23 cellular contexts compared by ENCODE assay signal in genomic region chrX:132685276-132685675, GRCh38.
DNase-seq lines count a peak whose midpoint lies in the region; TF ChIP-seq lines count a peak whose summit lies in the region.
"Had no signal": no experiment of that assay in that cellular context is flagged by ENCODE, and none has a peak within 500 bp of the region (broad histone marks: within the 10 kb centered on the region; RNA-seq: fewer than 3 reads in every experiment).

No MANE protein-coding gene starts in this region.

- H3K4me2 ChIP-seq in neural cell (ENCODE audit: low read length) = no peak overlapping the region
- H3K4me2 ChIP-seq: BLaER1 had no signal

- BruUV-seq in A673 (replicated peaks; lab: Mats Ljungman, UMichigan) = no TSS peak

- H3K27ac ChIP-seq in neural cell (ENCODE audit: low read length) = peak overlapping the region; percentile 28
- H3K27ac ChIP-seq in ascending aorta = no peak overlapping the region
- H3K27ac ChIP-seq in esophagus muscularis mucosa (replicated peaks in 1 of 4) = no peak overlapping the region
- no peak overlapping the region for H3K27ac ChIP-seq in A673 (ENCODE audit: low read depth, low read length, poor library complexity, severe bottlenecking)
- H3K27ac ChIP-seq: BLaER1 had no signal

- no peaks in the 10 kb centered on the region for H3F3A ChIP-seq in neural cell (ENCODE audit: insufficient read depth, low read length, poor library complexity, severe bottlenecking)

- H3K4me3 ChIP-seq in neural cell (ENCODE audit: low read length) (no peak overlapping the region), ascending aorta (no peak overlapping the region), esophagus muscularis mucosa (no peak overlapping the region), A673 (ENCODE audit: low read depth, low read length, poor library complexity, severe bottlenecking) (no peak overlapping the region)
- H3K4me3 ChIP-seq: BLaER1, GM12878 had no signal

- H3K27me3 ChIP-seq in neural cell (ENCODE audit: insufficient read depth, low read depth, low read length) (no peaks in the 10 kb centered on the region), ascending aorta (no peaks in the 10 kb centered on the region), esophagus muscularis mucosa (no peaks in the 10 kb centered on the region), A673 (replicated peaks; ENCODE audit: insufficient read depth, low read depth, low read length, poor library complexity) (peaks cover 4% of the 10 kb centered on the region)
- H3K27me3 ChIP-seq: BE2C had no signal

- TF ChIP-seq EP300 in neural cell (conservative IDR thresholded peaks at IDR 0.05; ENCODE audit: poor library complexity, severe bottlenecking) = no peak
- TF ChIP-seq EP300 in esophagus muscularis mucosa (IDR thresholded peaks at IDR 0.05) = no peak

- H3K36me3 ChIP-seq in neural cell (ENCODE audit: insufficient read depth, low read length) (no peaks in the 10 kb centered on the region), ascending aorta (no peaks in the 10 kb centered on the region), esophagus muscularis mucosa (no peaks in the 10 kb centered on the region), A673 (ENCODE audit: insufficient read depth, low read length, poor library complexity, severe bottlenecking) (no peaks in the 10 kb centered on the region)
- H3K36me3 ChIP-seq: BE2C, BLaER1 had no signal

- TF ChIP-seq POLR2A in esophagus muscularis mucosa (IDR thresholded peaks at IDR 0.05; ENCODE audit: low read depth) = no peak

- no peaks in the 10 kb centered on the region for H3K4me1 ChIP-seq in ascending aorta
- H3K4me1 ChIP-seq in esophagus muscularis mucosa = peaks cover 0 to 7% (median 2%) of the 10 kb centered on the region in 4 donors
- H3K4me1 ChIP-seq in A673 (ENCODE audit: insufficient read depth, low read length, poor library complexity, severe bottlenecking) = no peaks in the 10 kb centered on the region
- H3K4me1 ChIP-seq: BE2C, BLaER1 had no signal

- DNase-seq in inferior parietal cortex (ENCODE audit: extremely low spot score) (peak; percentile 5), superior temporal gyrus (ENCODE audit: extremely low spot score) (peak; percentile 15), ascending aorta (ENCODE audit: low spot score in 2 of 2) (no peak), esophagus muscularis mucosa (ENCODE audit: extremely low spot score) (no peak), A673 (ENCODE audit: low spot score) (no peak)
- DNase-seq: 8988T; AML-193; BE2C; C1 segment of cervical spinal cord; CD4-positive, alpha-beta memory T cell; CD4-positive, CD25-positive, alpha-beta regulatory T cell; CD8-positive, alpha-beta memory T cell; COR-L47; DMS 273 treated with DMSO at 0.1 percent for 48 hours; DMS153; DMS53; DMS79; DND-41; EL; GDM1 had no signal

- no peaks in the 10 kb centered on the region for H3K9me2 ChIP-seq in neural cell (ENCODE audit: insufficient read depth, low read length)

- no peak overlapping the region for H3K9ac ChIP-seq in neural cell (ENCODE audit: low read length)
- H3K9ac ChIP-seq: BLaER1 had no signal

- CTCF ChIA-PET in A673 (lab: Charles Lee) = no interaction called here

- no peak for TF ChIP-seq CTCF in neural cell (IDR thresholded peaks at IDR 0.05; ENCODE audit: poor library complexity, severe bottlenecking)
- no peak for TF ChIP-seq CTCF in ascending aorta (IDR thresholded peaks at IDR 0.05)
- TF ChIP-seq CTCF in esophagus muscularis mucosa (IDR thresholded peaks at IDR 0.05) = no peak
- no peak for TF ChIP-seq CTCF in A673 (conservative IDR thresholded peaks at IDR 0.05; ENCODE audit: low read depth, low read length)

- POLR2A ChIA-PET in A673 (lab: Charles Lee; ENCODE audit: low non-redundant PET) = no interaction called here

- intact Hi-C loops in ascending aorta (cut with DNase I) = no loop called here
- intact Hi-C loops in esophagus muscularis mucosa (cut with DNase I) = no loop called here
- intact Hi-C loops in A673 (cut with micrococcal nuclease; ENCODE audit: unreplicated experiment) = no loop called here

- TF ChIP-seq RAD21 in neural cell (conservative IDR thresholded peaks at IDR 0.05) = no peak

- no peaks in the 10 kb centered on the region for H4K20me1 ChIP-seq in neural cell (ENCODE audit: insufficient read depth)

- H3K9me3 ChIP-seq in neural cell (ENCODE audit: low read length) (no peaks in the 10 kb centered on the region), ascending aorta (no peaks in the 10 kb centered on the region), esophagus muscularis mucosa (no peaks in the 10 kb centered on the region), A673 (ENCODE audit: low read depth, low read length, poor library complexity, severe bottlenecking) (no peaks in the 10 kb centered on the region)
- H3K9me3 ChIP-seq: BE2C had no signal

- H3K79me2 ChIP-seq in neural cell (replicated peaks; ENCODE audit: insufficient read depth, low read length) = no peaks in the 10 kb centered on the region

- WGBS in esophagus muscularis mucosa = 81% methylated on average over 4 of the region's 4 CpGs

- H2AFZ ChIP-seq in neural cell (ENCODE audit: low read depth, low read length) = no peak overlapping the region

TF ChIP-seq in neural cell, 6 proteins besides CTCF, POLR2A, EP300 and RAD21:
- TF ChIP-seq SMC3 (conservative IDR thresholded peaks at IDR 0.05; ENCODE audit: poor library complexity) (no peak), MXI1 (conservative IDR thresholded peaks at IDR 0.05; ENCODE audit: poor library complexity, severe bottlenecking) (no peak), POLR2AphosphoS5 (IDR thresholded peaks at IDR 0.05) (no peak), REST (IDR thresholded peaks at IDR 0.05; ENCODE audit: borderline replicate concordance) (no peak), TAF1 (IDR thresholded peaks at IDR 0.05; ENCODE audit: low read depth) (no peak), EZH2 (IDR thresholded peaks at IDR 0.05; ENCODE audit: borderline replicate concordance, insufficient read depth, low read length, poor library complexity, severe bottlenecking) (no peak)
TF ChIP-seq in neural cell: peak in this region for 0.

Comparison
In these comparisons a context has a peak if more than half of its experiments do, and no peak if none do; other contexts are left out.
1. DNase-seq: peak in inferior parietal cortex (single experiment) and superior temporal gyrus (single experiment); none in ascending aorta (0 of 2), esophagus muscularis mucosa (single experiment) and A673 (single experiment).